ENCODE assay signal across 10 cellular contexts in genomic region chr19:48739835-48740704, GRCh38. TPM values are rescaled to one million over a fixed set of nuclear protein-coding genes. Genes with fewer than 3 reads are reported as not detected.
DNase-seq lines count a peak whose midpoint lies in the region; ATAC-seq and TF ChIP-seq lines count a peak whose summit lies in the region.
"Had no signal": no experiment of that assay in that cellular context is flagged by ENCODE, and none has a peak within 500 bp of the region (broad histone marks: within the 10 kb centered on the region; RNA-seq: fewer than 3 reads in every experiment).

Gene RASIP1, minus strand, starts transcription at chr19:48740610. Its CDS starts 328 bp downstream, at chr19:48740282.

- H3K4me1 ChIP-seq in lung (ENCODE audit: control insufficient read depth in 2 of 2, insufficient read depth in 2 of 2, low read length in 2 of 2) (peaks cover 0 to 20% of the 10 kb centered on the region in 2 donors), tibial nerve (peaks cover 0 to 36% (median 18%) of the 10 kb centered on the region in 4 donors)

- peak within 1 kb of the TSS; percentile 74 for H3K4me3 ChIP-seq in lung
- H3K4me3 ChIP-seq in tibial nerve: peak within 1 kb of the TSS; percentile 44 to 63 (median 54)

- ATAC-seq in lung (ENCODE audit: insufficient read depth, low FRiP score): no peak

- H3K27ac Mint-ChIP-seq in chondrocyte (ENCODE audit: unreplicated experiment): no peak within 1 kb of the TSS
- H3K27ac Mint-ChIP-seq in activated naive CD4-positive, alpha-beta T cell treated with anti-CD3 and anti-CD28 coated beads, Interleukin-2, amount 10 ng/mL, durations not matched to agents 7 days and 5 days: no peak within 1 kb of the TSS

- H3K4me1 Mint-ChIP-seq in chondrocyte (ENCODE audit: low read depth): peaks cover 5% of the 10 kb centered on the region
- H3K4me1 Mint-ChIP-seq in activated naive CD4-positive, alpha-beta T cell treated with anti-CD3 and anti-CD28 coated beads, Interleukin-2, amount 10 ng/mL, durations not matched to agents 7 days and 5 days: peaks cover 31% of the 10 kb centered on the region

- peak in 1 of 2 donors; percentile 22 for TF ChIP-seq EP300 in tibial nerve (IDR thresholded peaks at IDR 0.05)

- no peaks in the 10 kb centered on the region for H3K9me3 ChIP-seq in lung (ENCODE audit: control insufficient read depth in 2 of 2, insufficient read depth in 1 of 2, low read length in 1 of 2)
- H3K9me3 ChIP-seq in tibial nerve: no peaks in the 10 kb centered on the region

- peak; percentile 46 for DNase-seq in NCI-H345 (lab: John Stamatoyannopoulos, UW)
- no peak for DNase-seq in NCI-H345 treated with DMSO at 0.1 percent for 48 hours (lab: John Stamatoyannopoulos, UW; ENCODE audit: unreplicated experiment)
- no peak for DNase-seq in chondrocyte (ENCODE audit: low spot score)
- peak; percentile 57 for DNase-seq in lung (ENCODE audit: low spot score)
- DNase-seq in tibial nerve (ENCODE audit: low spot score in 2 of 2): no peak
- no peak for DNase-seq in middle frontal gyrus (ENCODE audit: extremely low spot score, low spot score)
- DNase-seq in kidney tubule cell (ENCODE audit: low spot score): no peak
- no peak for DNase-seq in activated naive CD4-positive, alpha-beta T cell treated with anti-CD3 and anti-CD28 coated beads, Interleukin-2, amount 10 ng/mL, durations not matched to agents 7 days and 5 days
- DNase-seq: stimulated activated CD4-positive, alpha-beta T cell treated with anti-CD3 and anti-CD28 coated beads, Interleukin-2, amount 100 ng/mL, for 48 hours had no signal

- H3K36me3 ChIP-seq in lung (ENCODE audit: control insufficient read depth in 2 of 2, insufficient read depth in 2 of 2, low read length in 2 of 2) (peaks cover 0 to 5% of the 10 kb centered on the region in 2 donors), tibial nerve (peaks cover 0 to 4% (median 0%) of the 10 kb centered on the region in 3 donors)

- H3K27me3 ChIP-seq in lung (ENCODE audit: control insufficient read depth, insufficient read depth): no peaks in the 10 kb centered on the region
- peaks cover 0 to 2% of the 10 kb centered on the region in 2 donors for H3K27me3 ChIP-seq in tibial nerve

- TF ChIP-seq CTCF in chondrocyte (IDR thresholded peaks at IDR 0.05) (no peak), lung (IDR thresholded peaks at IDR 0.05; ENCODE audit: control extremely low read depth, extremely low read depth) (no peak), tibial nerve (IDR thresholded peaks at IDR 0.05) (no peak)

- H3K36me3 Mint-ChIP-seq in chondrocyte (ENCODE audit: low read depth): no peaks in the 10 kb centered on the region
- no peaks in the 10 kb centered on the region for H3K36me3 Mint-ChIP-seq in activated naive CD4-positive, alpha-beta T cell treated with anti-CD3 and anti-CD28 coated beads, Interleukin-2, amount 10 ng/mL, durations not matched to agents 7 days and 5 days

- H3K9me3 Mint-ChIP-seq in chondrocyte (ENCODE audit: low read depth): no peaks in the 10 kb centered on the region
- H3K9me3 Mint-ChIP-seq in activated naive CD4-positive, alpha-beta T cell treated with anti-CD3 and anti-CD28 coated beads, Interleukin-2, amount 10 ng/mL, durations not matched to agents 7 days and 5 days: no peaks in the 10 kb centered on the region

- H3K27me3 Mint-ChIP-seq in chondrocyte (ENCODE audit: low read depth): no peaks in the 10 kb centered on the region
- peaks cover 51% of the 10 kb centered on the region for H3K27me3 Mint-ChIP-seq in activated naive CD4-positive, alpha-beta T cell treated with anti-CD3 and anti-CD28 coated beads, Interleukin-2, amount 10 ng/mL, durations not matched to agents 7 days and 5 days

- TF ChIP-seq POLR2A in tibial nerve (IDR thresholded peaks at IDR 0.05): no peak

- H3K27ac ChIP-seq in lung (ENCODE audit: low read depth in 1 of 2, low read length in 1 of 2): peak within 1 kb of the TSS; percentile 80
- peak within 1 kb of the TSS; percentile 50 to 87 (median 74) for H3K27ac ChIP-seq in tibial nerve
- H3K27ac ChIP-seq: HL-60 had no signal

- CTCF ChIA-PET in activated naive CD4-positive, alpha-beta T cell treated with anti-CD3 and anti-CD28 coated beads, Interleukin-2, amount 10 ng/mL, durations not matched to agents 7 days and 5 days (lab: Charles Lee): interaction anchor here (1.6 to 2.2 kb wide), 4 partner anchors 12 to 94 kb away, joined by 4 to 13 read pairs (median 10); partner anchors contain the start of gene CA11

- 26 to 42% methylated on average over 26 to 27 of the region's 27 CpGs for WGBS in lung, 2 donors
- WGBS in tibial nerve, 2 donors: 55 to 70% methylated on average over 26 to 27 of the region's 27 CpGs

- peak within 1 kb of the TSS; percentile 28 for H3K4me3 Mint-ChIP-seq in chondrocyte (ENCODE audit: unreplicated experiment)
- H3K4me3 Mint-ChIP-seq in activated naive CD4-positive, alpha-beta T cell treated with anti-CD3 and anti-CD28 coated beads, Interleukin-2, amount 10 ng/mL, durations not matched to agents 7 days and 5 days: no peak within 1 kb of the TSS

RNA-seq across cellular contexts. Expression of gene RASIP1, which starts in this region (rescaled TPM):
- total RNA-seq in chondrocyte: 0.31 to 1.00 TPM (median 0.62 TPM) in 3 replicates
- 10 to 100 TPM; 26.2 to 32.8 TPM for total RNA-seq in lung
- 10 to 100 TPM; 24.7 to 37.9 TPM for polyA plus RNA-seq in lung
- total RNA-seq in tibial nerve: 10 to 100 TPM; 12.3 to 23.3 (median 19.8) TPM

Comparison
In these comparisons a context has a peak if more than half of its experiments do, and no peak if none do; other contexts are left out.
1. DNase-seq: peak in NCI-H345 (single experiment) and lung (single experiment); none in NCI-H345 treated with DMSO at 0.1 percent for 48 hours (single experiment), chondrocyte (single experiment), tibial nerve (0 of 2), middle frontal gyrus (single experiment), kidney tubule cell (single experiment) and activated naive CD4-positive, alpha-beta T cell treated with anti-CD3 and anti-CD28 coated beads, Interleukin-2, amount 10 ng/mL, durations not matched to agents 7 days and 5 days (single experiment).